ENCODE assay signal across 1 cellular context in genomic region chr14:23523229-23524016, GRCh38.
TF ChIP-seq lines count a peak whose summit lies in the region.

No MANE protein-coding gene starts in this region.

TF ChIP-seq in IMR-90, 13 proteins besides CTCF, POLR2A, EP300 and RAD21:
- TF ChIP-seq MAZ (IDR thresholded peaks at IDR 0.05; ENCODE audit: borderline replicate concordance, low read depth, low read length): no peak
- no peak for TF ChIP-seq ELK1 (IDR thresholded peaks at IDR 0.05; ENCODE audit: borderline replicate concordance, low read depth, low read length)
- TF ChIP-seq CEBPB (IDR thresholded peaks at IDR 0.05; ENCODE audit: low read depth, low read length): no peak
- no peak for TF ChIP-seq FOS (IDR thresholded peaks at IDR 0.05; ENCODE audit: low read depth, low read length)
- TF ChIP-seq RCOR1 (IDR thresholded peaks at IDR 0.05; ENCODE audit: insufficient replicate concordance, low read length): no peak
- TF ChIP-seq CHD1 (IDR thresholded peaks at IDR 0.05; ENCODE audit: low read depth, low read length): no peak
- no peak for TF ChIP-seq NFE2L2 (IDR thresholded peaks at IDR 0.05; ENCODE audit: low read depth, low read length)
- no peak for TF ChIP-seq MXI1 (IDR thresholded peaks at IDR 0.05; ENCODE audit: borderline replicate concordance, low read depth, low read length)
- TF ChIP-seq RFX5 (IDR thresholded peaks at IDR 0.05; ENCODE audit: low read depth, low read length): no peak
- TF ChIP-seq BHLHE40 (IDR thresholded peaks at IDR 0.05; ENCODE audit: low read depth, low read length): no peak
- TF ChIP-seq MAFK (IDR thresholded peaks at IDR 0.05; ENCODE audit: low read depth, low read length): no peak
- TF ChIP-seq USF2 (IDR thresholded peaks at IDR 0.05; ENCODE audit: low read depth, low read length): no peak
- TF ChIP-seq SMC3 (IDR thresholded peaks at IDR 0.05; ENCODE audit: low read depth, low read length): no peak
